In genomic region chr1:109213824-109214693, GRCh38 we compare ENCODE assay signal across 8 cellular contexts. TPM values are rescaled to one million over a fixed set of nuclear protein-coding genes. Genes with fewer than 3 reads are reported as not detected.
DNase-seq lines count a peak whose midpoint lies in the region; ATAC-seq, FAIRE-seq and TF ChIP-seq lines count a peak whose summit lies in the region.

A gene with protein sequence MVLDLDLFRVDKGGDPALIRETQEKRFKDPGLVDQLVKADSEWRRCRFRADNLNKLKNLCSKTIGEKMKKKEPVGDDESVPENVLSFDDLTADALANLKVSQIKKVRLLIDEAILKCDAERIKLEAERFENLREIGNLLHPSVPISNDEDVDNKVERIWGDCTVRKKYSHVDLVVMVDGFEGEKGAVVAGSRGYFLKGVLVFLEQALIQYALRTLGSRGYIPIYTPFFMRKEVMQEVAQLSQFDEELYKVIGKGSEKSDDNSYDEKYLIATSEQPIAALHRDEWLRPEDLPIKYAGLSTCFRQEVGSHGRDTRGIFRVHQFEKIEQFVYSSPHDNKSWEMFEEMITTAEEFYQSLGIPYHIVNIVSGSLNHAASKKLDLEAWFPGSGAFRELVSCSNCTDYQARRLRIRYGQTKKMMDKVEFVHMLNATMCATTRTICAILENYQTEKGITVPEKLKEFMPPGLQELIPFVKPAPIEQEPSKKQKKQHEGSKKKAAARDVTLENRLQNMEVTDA (plus strand): TSS chr1:109213918. CDS start chr1:109213993, 75 bp downstream.

- no peaks in the 10 kb centered on the region for H3K9me3 ChIP-seq in SU-DHL-6 (ENCODE audit: insufficient read depth, low read length)
- H3K9me3 ChIP-seq in pancreas = no peaks in the 10 kb centered on the region
- H3K9me3 ChIP-seq in thyroid gland = no peaks in the 10 kb centered on the region

- H2AFZ ChIP-seq in SU-DHL-6 (ENCODE audit: low read depth, low read length, severe bottlenecking) = peak within 1 kb of the TSS; percentile 36

- H3K27me3 Mint-ChIP-seq in HFFc6 (ENCODE audit: insufficient read depth) = no peaks in the 10 kb centered on the region
- H3K27me3 Mint-ChIP-seq in activated naive CD8-positive, alpha-beta T cell treated with anti-CD3 and anti-CD28 coated beads for 36 hours = no peaks in the 10 kb centered on the region

- 0% methylated on average over 63 to 64 of the region's 64 CpGs for WGBS in pancreas, 2 donors
- WGBS in thyroid gland, 2 donors = 0 to 1% methylated on average over 34 to 43 of the region's 64 CpGs

- peak within 1 kb of the TSS; percentile 81 for H3K4me2 ChIP-seq in SU-DHL-6 (ENCODE audit: low read depth, low read length, poor library complexity, severe bottlenecking)

- intact Hi-C loops in head of caudate nucleus (cut with DNase I) = no loop called here
- intact Hi-C loops in pancreas (cut with DNase I) = no loop called here
- intact Hi-C loops in thyroid gland (cut with DNase I) = no loop called here

- POLR2A ChIA-PET in GM10248 (lab: Yijun Ruan, JAX) = interaction anchor here (0.6 to 1.1 kb wide), 4 partner anchors 10 to 256 kb away, joined by 3 read pairs; no protein-coding TSS in a partner anchor

- no peaks in the 10 kb centered on the region for H3K9me2 ChIP-seq in SU-DHL-6 (replicated peaks; ENCODE audit: insufficient read depth, low read length)

- no peaks in the 10 kb centered on the region for H3F3A ChIP-seq in SU-DHL-6 (ENCODE audit: insufficient read depth)

- peak within 1 kb of the TSS; percentile 73 for H3K27ac ChIP-seq in SU-DHL-6 (ENCODE audit: low read depth, low read length)
- peak within 1 kb of the TSS; percentile 56 to 88 (median 70) for H3K27ac ChIP-seq in pancreas
- H3K27ac ChIP-seq in thyroid gland = peak within 1 kb of the TSS; percentile 74 to 92 (median 81)

- peak; percentile 95 for DNase-seq in GM10248 (ENCODE audit: extremely low spot score)
- DNase-seq in HFFc6 = peak; percentile 58
- peak; percentile 88 for DNase-seq in NB4 (ENCODE audit: low read depth)
- peak; percentile 91 for DNase-seq in activated naive CD8-positive, alpha-beta T cell treated with anti-CD3 and anti-CD28 coated beads for 36 hours
- peak; percentile 75 to 96 (median 91) for DNase-seq in head of caudate nucleus
- DNase-seq in pancreas = peak; percentile 85 to 96 (median 92)
- peak; percentile 87 to 90 for DNase-seq in thyroid gland

- peaks cover 49% of the 10 kb centered on the region for H3K79me2 ChIP-seq in SU-DHL-6 (ENCODE audit: insufficient read depth, low read length)

- peak within 1 kb of the TSS; percentile 80 for H3K9ac ChIP-seq in SU-DHL-6 (ENCODE audit: low read length)

- H3K4me1 ChIP-seq in pancreas = peaks cover 20 to 29% (median 24%) of the 10 kb centered on the region in 3 donors
- H3K4me1 ChIP-seq in thyroid gland = peaks cover 21 to 34% of the 10 kb centered on the region in 2 donors

- H3K4me3 ChIP-seq in NB4 (ENCODE audit: low read depth, low read length) (peak within 1 kb of the TSS; percentile 96), SU-DHL-6 (ENCODE audit: insufficient read depth, low read length, poor library complexity, severe bottlenecking) (peak within 1 kb of the TSS; percentile 90), pancreas (peak within 1 kb of the TSS; percentile 53 to 92 (median 73)), thyroid gland (replicated peaks in 1 of 3) (peak within 1 kb of the TSS; percentile 55 to 69 (median 66))

- H3K36me3 ChIP-seq in SU-DHL-6 (ENCODE audit: low read length) = peaks cover 7% of the 10 kb centered on the region; the same call in 1 of the 2 replicates
- no peaks in the 10 kb centered on the region for H3K36me3 ChIP-seq in pancreas
- H3K36me3 ChIP-seq in thyroid gland = no peaks in the 10 kb centered on the region

- peak within 1 kb of the TSS; percentile 94 for H3K4me3 Mint-ChIP-seq in HFFc6
- peak within 1 kb of the TSS; percentile 97 for H3K4me3 Mint-ChIP-seq in activated naive CD8-positive, alpha-beta T cell treated with anti-CD3 and anti-CD28 coated beads for 36 hours

- TF ChIP-seq POLR2A in NB4 (IDR thresholded peaks at IDR 0.05; ENCODE audit: extremely low read depth, insufficient read length) (peak; percentile 71), thyroid gland (IDR thresholded peaks at IDR 0.05) (peak; percentile 73 to 92)

- TF ChIP-seq CTCF in GM10248 (IDR thresholded peaks at IDR 0.05; ENCODE audit: control extremely low read depth, extremely low read depth, low read depth, missing control alignments) (no peak), HFFc6 (IDR thresholded peaks at IDR 0.05) (no peak), NB4 (IDR thresholded peaks at IDR 0.05; ENCODE audit: low read depth, low read length) (no peak), SU-DHL-6 (IDR thresholded peaks at IDR 0.05; ENCODE audit: insufficient read depth, low read length, poor library complexity, severe bottlenecking) (no peak), pancreas (IDR thresholded peaks at IDR 0.05) (no peak), thyroid gland (IDR thresholded peaks at IDR 0.05) (no peak)

- CTCF ChIA-PET in GM10248 (lab: Yijun Ruan, JAX) = interaction anchor here (0.6 to 3.2 kb wide), 12 partner anchors 9 to 318 kb away, joined by 3 to 22 read pairs (median 4); a partner anchor contains a TSS

- FAIRE-seq in pancreas (lab: Jason Lieb, UNC) = no peak

- peak within 1 kb of the TSS; percentile 94 for H3K27ac Mint-ChIP-seq in HFFc6
- peak within 1 kb of the TSS; percentile 95 for H3K27ac Mint-ChIP-seq in activated naive CD8-positive, alpha-beta T cell treated with anti-CD3 and anti-CD28 coated beads for 36 hours

- H3K27me3 ChIP-seq in SU-DHL-6 (ENCODE audit: low read length) (no peaks in the 10 kb centered on the region), pancreas (no peaks in the 10 kb centered on the region), thyroid gland (no peaks in the 10 kb centered on the region)

- peaks cover 32% of the 10 kb centered on the region for H3K4me1 Mint-ChIP-seq in HFFc6 (ENCODE audit: low read depth)
- H3K4me1 Mint-ChIP-seq in activated naive CD8-positive, alpha-beta T cell treated with anti-CD3 and anti-CD28 coated beads for 36 hours = peaks cover 29% of the 10 kb centered on the region

- peaks cover 32% of the 10 kb centered on the region for H3K36me3 Mint-ChIP-seq in HFFc6 (ENCODE audit: low read depth)
- peaks cover 45% of the 10 kb centered on the region for H3K36me3 Mint-ChIP-seq in activated naive CD8-positive, alpha-beta T cell treated with anti-CD3 and anti-CD28 coated beads for 36 hours

- no peaks in the 10 kb centered on the region for H4K20me1 ChIP-seq in SU-DHL-6 (ENCODE audit: low read depth, low read length)

- H3K9me3 Mint-ChIP-seq in HFFc6 = no peaks in the 10 kb centered on the region
- peaks cover 6% of the 10 kb centered on the region for H3K9me3 Mint-ChIP-seq in activated naive CD8-positive, alpha-beta T cell treated with anti-CD3 and anti-CD28 coated beads for 36 hours

- peak; percentile 93 to 97 (median 95) for ATAC-seq in pancreas

RNA-seq across cellular contexts. Expression of the gene that starts here (rescaled TPM):
- total RNA-seq in HFFc6 (2021; fragmentation: NEBNext Ultra II Directional; extraction: Animal tissue kit (Norgen Biotek cat#: 25700)) = 100 to 1,000 TPM; 165 to 194 (median 176) TPM
- total RNA-seq in activated naive CD8-positive, alpha-beta T cell treated with anti-CD3 and anti-CD28 coated beads for 36 hours = 100 to 1,000 TPM; 217 to 226 TPM
- total RNA-seq in pancreas (100 to 1,000 TPM in 4 of 6 donors, 10 to 100 TPM in 2; 82.7 to 270 (median 115) TPM), thyroid gland (100 to 1,000 TPM; 164 to 264 (median 200) TPM)
- 100 to 1,000 TPM in 1 of 2 donors, 10 to 100 TPM in 1; 50.5 to 125 TPM for polyA plus RNA-seq in pancreas

Comparison
In these comparisons a context has a peak if more than half of its experiments do, and no peak if none do; other contexts are left out.
1. Peak in every context shown above with its lines: DNase-seq, ATAC-seq, H3K4me3 ChIP-seq and H3K27ac ChIP-seq.